Comparison of ENCODE assay signal across 1 cellular context in the genomic region with DNA sequence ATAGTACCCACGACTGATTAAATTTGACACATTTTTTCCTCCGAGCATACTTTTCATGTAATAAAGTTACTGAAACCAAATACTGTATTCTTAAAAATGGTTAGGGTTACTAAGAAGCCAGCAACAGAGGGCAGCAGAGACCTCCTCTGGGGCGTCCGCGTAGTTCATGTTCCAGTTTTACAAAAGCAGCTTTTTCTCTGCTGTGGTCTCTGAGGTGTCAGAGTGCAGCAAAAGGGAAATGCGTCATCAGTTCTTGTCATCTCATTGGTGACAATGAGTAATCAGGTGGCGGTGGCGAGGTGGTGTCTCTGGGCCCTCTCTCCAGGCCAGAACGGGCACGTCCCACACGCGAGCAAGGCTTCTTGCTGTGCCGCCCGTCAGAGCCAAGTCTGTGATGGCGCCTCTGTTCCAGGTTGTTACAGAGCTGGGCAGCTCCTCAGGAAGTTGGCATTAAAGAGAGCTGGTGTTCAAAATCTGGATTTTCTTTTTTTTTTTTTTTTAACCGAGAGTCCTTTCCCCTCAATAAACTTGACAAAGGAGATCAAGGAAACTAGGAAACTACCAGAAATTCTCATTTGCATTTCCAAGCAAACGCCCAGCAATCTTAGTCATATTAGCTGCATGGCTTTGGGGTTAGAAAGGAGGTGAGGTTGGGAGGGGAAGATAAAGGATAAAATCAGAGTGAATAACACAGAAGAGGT.
TF ChIP-seq lines count a peak whose summit lies in the region.

No MANE protein-coding gene starts in this region.

TF ChIP-seq in HepG2, 621 proteins besides CTCF, POLR2A, EP300 and RAD21 (continued from another document and continues in another):
- TF ChIP-seq, protein P1, sequence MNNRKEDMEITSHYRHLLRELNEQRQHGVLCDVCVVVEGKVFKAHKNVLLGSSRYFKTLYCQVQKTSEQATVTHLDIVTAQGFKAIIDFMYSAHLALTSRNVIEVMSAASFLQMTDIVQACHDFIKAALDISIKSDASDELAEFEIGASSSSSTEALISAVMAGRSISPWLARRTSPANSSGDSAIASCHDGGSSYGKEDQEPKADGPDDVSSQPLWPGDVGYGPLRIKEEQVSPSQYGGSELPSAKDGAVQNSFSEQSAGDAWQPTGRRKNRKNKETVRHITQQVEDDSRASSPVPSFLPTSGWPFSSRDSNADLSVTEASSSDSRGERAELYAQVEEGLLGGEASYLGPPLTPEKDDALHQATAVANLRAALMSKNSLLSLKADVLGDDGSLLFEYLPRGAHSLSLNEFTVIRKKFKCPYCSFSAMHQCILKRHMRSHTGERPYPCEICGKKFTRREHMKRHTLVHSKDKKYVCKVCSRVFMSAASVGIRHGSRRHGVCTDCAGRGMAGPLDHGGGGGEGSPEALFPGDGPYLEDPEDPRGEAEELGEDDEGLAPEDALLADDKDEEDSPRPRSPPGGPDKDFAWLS (CRISPR knock-in tag; IDR thresholded peaks at IDR 0.05; ENCODE audit: borderline replicate concordance), result no peak
- TF ChIP-seq, protein P2, sequence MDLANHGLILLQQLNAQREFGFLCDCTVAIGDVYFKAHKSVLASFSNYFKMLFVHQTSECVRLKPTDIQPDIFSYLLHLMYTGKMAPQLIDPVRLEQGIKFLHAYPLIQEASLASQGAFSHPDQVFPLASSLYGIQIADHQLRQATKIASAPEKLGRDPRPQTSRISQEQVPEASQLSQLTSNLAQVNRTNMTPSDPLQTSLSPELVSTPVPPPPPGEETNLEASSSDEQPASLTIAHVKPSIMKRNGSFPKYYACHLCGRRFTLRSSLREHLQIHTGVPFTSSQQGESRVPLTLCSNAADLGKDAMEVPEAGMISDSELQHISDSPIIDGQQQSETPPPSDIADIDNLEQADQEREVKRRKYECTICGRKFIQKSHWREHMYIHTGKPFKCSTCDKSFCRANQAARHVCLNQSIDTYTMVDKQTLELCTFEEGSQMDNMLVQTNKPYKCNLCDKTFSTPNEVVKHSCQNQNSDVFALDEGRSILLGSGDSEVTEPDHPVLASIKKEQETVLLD (CRISPR knock-in tag; IDR thresholded peaks at IDR 0.05; ENCODE audit: low read depth), result no peak
- no peak for TF ChIP-seq ZNF382 (CRISPR knock-in tag; IDR thresholded peaks at IDR 0.05; ENCODE audit: borderline replicate concordance)
- TF ChIP-seq NFE2 (CRISPR knock-in tag; IDR thresholded peaks at IDR 0.05), result no peak
- TF ChIP-seq IRF1 (CRISPR knock-in tag; IDR thresholded peaks at IDR 0.05; ENCODE audit: low read depth), result no peak
- TF ChIP-seq HOMEZ (CRISPR knock-in tag; IDR thresholded peaks at IDR 0.05; ENCODE audit: low read depth), result peak; percentile 95
- TF ChIP-seq UBTF (CRISPR knock-in tag; IDR thresholded peaks at IDR 0.05), result peak; percentile 57; the same call in 1 of the 2 replicates
- TF ChIP-seq MXD4 (CRISPR knock-in tag; IDR thresholded peaks at IDR 0.05), result peak; percentile 40; the same call in 1 of the 2 replicates
- no peak for TF ChIP-seq AGO1 (IDR thresholded peaks at IDR 0.05; ENCODE audit: low read depth, low read length, poor library complexity, severe bottlenecking)
- no peak for TF ChIP-seq TCF12 (IDR thresholded peaks at IDR 0.05)
- TF ChIP-seq TCF12 (CRISPR knock-in tag; IDR thresholded peaks at IDR 0.05), result 0 out of 2 replicates have a peak, but pooled peaks have one; percentile 51
- TF ChIP-seq, protein P3, sequence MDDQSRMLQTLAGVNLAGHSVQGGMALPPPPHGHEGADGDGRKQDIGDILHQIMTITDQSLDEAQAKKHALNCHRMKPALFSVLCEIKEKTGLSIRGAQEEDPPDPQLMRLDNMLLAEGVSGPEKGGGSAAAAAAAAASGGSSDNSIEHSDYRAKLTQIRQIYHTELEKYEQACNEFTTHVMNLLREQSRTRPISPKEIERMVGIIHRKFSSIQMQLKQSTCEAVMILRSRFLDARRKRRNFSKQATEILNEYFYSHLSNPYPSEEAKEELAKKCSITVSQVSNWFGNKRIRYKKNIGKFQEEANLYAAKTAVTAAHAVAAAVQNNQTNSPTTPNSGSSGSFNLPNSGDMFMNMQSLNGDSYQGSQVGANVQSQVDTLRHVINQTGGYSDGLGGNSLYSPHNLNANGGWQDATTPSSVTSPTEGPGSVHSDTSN (CRISPR knock-in tag; IDR thresholded peaks at IDR 0.05; ENCODE audit: borderline replicate concordance), result no peak
- TF ChIP-seq RORA (CRISPR knock-in tag; IDR thresholded peaks at IDR 0.05), result no peak
- no peak for TF ChIP-seq HHEX (CRISPR knock-in tag; IDR thresholded peaks at IDR 0.05)
- TF ChIP-seq ZNF30 (CRISPR knock-in tag; IDR thresholded peaks at IDR 0.05), result no peak
- TF ChIP-seq KLF13 (CRISPR knock-in tag; IDR thresholded peaks at IDR 0.05), result no peak
- no peak for TF ChIP-seq NFAT5 (CRISPR knock-in tag; IDR thresholded peaks at IDR 0.05)
- TF ChIP-seq ARNTL (CRISPR knock-in tag; IDR thresholded peaks at IDR 0.05), result no peak
- no peak for TF ChIP-seq DNMT1 (CRISPR knock-in tag; IDR thresholded peaks at IDR 0.05)
- no peak for TF ChIP-seq GATA4 (IDR thresholded peaks at IDR 0.05; ENCODE audit: borderline replicate concordance, low read depth)
- no peak for TF ChIP-seq GZF1 (CRISPR knock-in tag; IDR thresholded peaks at IDR 0.05)
- no peak for TF ChIP-seq ZFP36 (IDR thresholded peaks at IDR 0.05; ENCODE audit: borderline replicate concordance, low read depth, low read length, partially characterized antibody)
- no peak for TF ChIP-seq RARG (CRISPR knock-in tag; IDR thresholded peaks at IDR 0.05; ENCODE audit: low read depth)
- TF ChIP-seq, protein P4, sequence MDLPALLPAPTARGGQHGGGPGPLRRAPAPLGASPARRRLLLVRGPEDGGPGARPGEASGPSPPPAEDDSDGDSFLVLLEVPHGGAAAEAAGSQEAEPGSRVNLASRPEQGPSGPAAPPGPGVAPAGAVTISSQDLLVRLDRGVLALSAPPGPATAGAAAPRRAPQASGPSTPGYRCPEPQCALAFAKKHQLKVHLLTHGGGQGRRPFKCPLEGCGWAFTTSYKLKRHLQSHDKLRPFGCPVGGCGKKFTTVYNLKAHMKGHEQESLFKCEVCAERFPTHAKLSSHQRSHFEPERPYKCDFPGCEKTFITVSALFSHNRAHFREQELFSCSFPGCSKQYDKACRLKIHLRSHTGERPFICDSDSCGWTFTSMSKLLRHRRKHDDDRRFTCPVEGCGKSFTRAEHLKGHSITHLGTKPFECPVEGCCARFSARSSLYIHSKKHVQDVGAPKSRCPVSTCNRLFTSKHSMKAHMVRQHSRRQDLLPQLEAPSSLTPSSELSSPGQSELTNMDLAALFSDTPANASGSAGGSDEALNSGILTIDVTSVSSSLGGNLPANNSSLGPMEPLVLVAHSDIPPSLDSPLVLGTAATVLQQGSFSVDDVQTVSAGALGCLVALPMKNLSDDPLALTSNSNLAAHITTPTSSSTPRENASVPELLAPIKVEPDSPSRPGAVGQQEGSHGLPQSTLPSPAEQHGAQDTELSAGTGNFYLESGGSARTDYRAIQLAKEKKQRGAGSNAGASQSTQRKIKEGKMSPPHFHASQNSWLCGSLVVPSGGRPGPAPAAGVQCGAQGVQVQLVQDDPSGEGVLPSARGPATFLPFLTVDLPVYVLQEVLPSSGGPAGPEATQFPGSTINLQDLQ (CRISPR knock-in tag; IDR thresholded peaks at IDR 0.05), result no peak
- TF ChIP-seq ZNF605 (CRISPR knock-in tag; IDR thresholded peaks at IDR 0.05), result peak; percentile 87
- no peak for TF ChIP-seq ZNF619 (CRISPR knock-in tag; IDR thresholded peaks at IDR 0.05)
- no peak for TF ChIP-seq GPN1 (CRISPR knock-in tag; IDR thresholded peaks at IDR 0.05; ENCODE audit: borderline replicate concordance)
- TF ChIP-seq HDAC1 (CRISPR knock-in tag; IDR thresholded peaks at IDR 0.05), result peak; percentile 74
- TF ChIP-seq ZNF512 (CRISPR knock-in tag; IDR thresholded peaks at IDR 0.05), result no peak; the same call in 1 of the 2 replicates
- TF ChIP-seq MIXL1 (CRISPR knock-in tag; IDR thresholded peaks at IDR 0.05), result peak; percentile 77
- TF ChIP-seq SMAD9 (CRISPR knock-in tag; IDR thresholded peaks at IDR 0.05), result no peak
- TF ChIP-seq, protein P5, sequence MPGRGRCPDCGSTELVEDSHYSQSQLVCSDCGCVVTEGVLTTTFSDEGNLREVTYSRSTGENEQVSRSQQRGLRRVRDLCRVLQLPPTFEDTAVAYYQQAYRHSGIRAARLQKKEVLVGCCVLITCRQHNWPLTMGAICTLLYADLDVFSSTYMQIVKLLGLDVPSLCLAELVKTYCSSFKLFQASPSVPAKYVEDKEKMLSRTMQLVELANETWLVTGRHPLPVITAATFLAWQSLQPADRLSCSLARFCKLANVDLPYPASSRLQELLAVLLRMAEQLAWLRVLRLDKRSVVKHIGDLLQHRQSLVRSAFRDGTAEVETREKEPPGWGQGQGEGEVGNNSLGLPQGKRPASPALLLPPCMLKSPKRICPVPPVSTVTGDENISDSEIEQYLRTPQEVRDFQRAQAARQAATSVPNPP (CRISPR knock-in tag; IDR thresholded peaks at IDR 0.05), result no peak
- no peak for TF ChIP-seq HNRNPH1 (optimal IDR thresholded peaks at IDR 0.05; ENCODE audit: low read depth, low read length)
- peak; percentile 98 for TF ChIP-seq SMC3 (IDR thresholded peaks at IDR 0.05; ENCODE audit: low read length)
- no peak for TF ChIP-seq ETV6 (CRISPR knock-in tag; conservative IDR thresholded peaks at IDR 0.05)
- TF ChIP-seq ZNF124 (CRISPR knock-in tag; IDR thresholded peaks at IDR 0.05), result peak; percentile 58; the same call in 1 of the 2 replicates
